Comparison of ENCODE assay signal across 9 cellular contexts in the genomic region with DNA sequence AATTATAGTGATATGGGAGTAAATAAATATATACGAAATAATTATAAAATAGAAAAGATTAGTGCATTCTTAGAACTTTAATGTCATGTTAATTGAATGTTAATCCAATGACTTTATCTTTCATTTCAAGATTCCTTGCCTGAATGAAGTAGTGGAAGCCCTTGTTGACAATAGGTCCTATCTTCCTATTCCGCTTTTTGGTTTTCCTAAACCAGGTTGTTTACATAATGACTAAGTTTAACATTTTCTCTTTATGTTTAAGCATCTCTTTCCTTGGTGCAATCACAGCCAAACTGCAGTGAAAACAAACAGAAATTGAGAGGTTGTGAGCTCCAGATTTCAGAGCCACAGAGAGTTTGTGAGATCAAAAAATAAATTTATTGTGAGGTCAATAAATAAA.
"Had no signal": no experiment of that assay in that cellular context is flagged by ENCODE, and none has a peak within 500 bp of the region (broad histone marks: within the 10 kb centered on the region; RNA-seq: fewer than 3 reads in every experiment).

No MANE protein-coding gene starts in this region.

- H3K4me3 Mint-ChIP-seq: GM23338, H9 had no signal

- H3K4me3 ChIP-seq: GM23338, K562 had no signal

- H3K9me3 Mint-ChIP-seq: GM23338, H9 had no signal

- ATAC-seq: GM23338, K562 had no signal

- H3K27ac ChIP-seq: HL-60 had no signal

- FAIRE-seq: H1, H54, K562 had no signal

- H3K4me1 Mint-ChIP-seq: H9 had no signal

- H3K4me2 ChIP-seq: GM23338 had no signal

- H3K27ac Mint-ChIP-seq: GM23338, H9 had no signal

- DNase-seq: H9, HCEC 1CT, IMR-90, KG1 had no signal
